In genomic region chr2:114534728-114535084, GRCh38 we compare ENCODE assay signal across 26 cellular contexts.
"Had no signal": no experiment of that assay in that cellular context is flagged by ENCODE, and none has a peak within 500 bp of the region (broad histone marks: within the 10 kb centered on the region; RNA-seq: fewer than 3 reads in every experiment).

No MANE protein-coding gene starts in this region.

- H3K9me3 ChIP-seq: heart left ventricle, mucosa of descending colon, pancreas, prostate gland, right lobe of liver, spleen, thoracic aorta, transverse colon had no signal

- FAIRE-seq: frontal cortex, pancreas, urothelium cell line had no signal

- H3K4me1 ChIP-seq: pancreas, prostate gland, right lobe of liver, spleen, transverse colon had no signal

- H3K36me3 ChIP-seq: heart left ventricle, pancreas, prostate gland, right lobe of liver, spleen, thoracic aorta, transverse colon had no signal

- H3K4me1 Mint-ChIP-seq: naive thymus-derived CD8-positive, alpha-beta T cell; stimulated activated naive CD8-positive, alpha-beta T cell treated with anti-CD3 and anti-CD28 coated beads, Interleukin-15, amount 100 ng/mL, for 72 hours had no signal

- H3K27me3 ChIP-seq: dorsolateral prefrontal cortex, heart left ventricle, pancreas, right lobe of liver, spleen, transverse colon had no signal

- ATAC-seq: esophagus mucosa; left colon; mucosa of descending colon; naive thymus-derived CD8-positive, alpha-beta T cell; stimulated activated memory B cell treated with anti-CD40 and anti-IgM and Interleukin-4, amounts not matched to agents 10 μg/mL and 1 μg/mL and 100 μg/mL, for 72 hours; stimulated activated naive CD8-positive, alpha-beta T cell treated with anti-CD3 and anti-CD28 coated beads, Interleukin-15, amount 100 ng/mL, for 72 hours had no signal

- H3K27ac ChIP-seq: coronary artery, pancreas, prostate gland, right lobe of liver, spleen, thoracic aorta, transverse colon had no signal

- H3K27ac Mint-ChIP-seq: naive thymus-derived CD8-positive, alpha-beta T cell; stimulated activated memory B cell treated with anti-CD40 and anti-IgM and Interleukin-4, amounts not matched to agents 10 μg/mL and 1 μg/mL and 100 μg/mL, for 72 hours; stimulated activated naive CD8-positive, alpha-beta T cell treated with anti-CD3 and anti-CD28 coated beads, Interleukin-15, amount 100 ng/mL, for 72 hours had no signal

- H3K36me3 Mint-ChIP-seq: naive thymus-derived CD8-positive, alpha-beta T cell; stimulated activated memory B cell treated with anti-CD40 and anti-IgM and Interleukin-4, amounts not matched to agents 10 μg/mL and 1 μg/mL and 100 μg/mL, for 72 hours had no signal

- H3K4me3 ChIP-seq: coronary artery, dorsolateral prefrontal cortex, heart left ventricle, mucosa of descending colon, pancreas, prostate gland, right lobe of liver, spleen, thoracic aorta, transverse colon had no signal

- H3K9me3 Mint-ChIP-seq: neural crest cell; stimulated activated memory B cell treated with anti-CD40 and anti-IgM and Interleukin-4, amounts not matched to agents 10 μg/mL and 1 μg/mL and 100 μg/mL, for 72 hours; stimulated activated naive CD8-positive, alpha-beta T cell treated with anti-CD3 and anti-CD28 coated beads, Interleukin-15, amount 100 ng/mL, for 72 hours had no signal

- H3K4me3 Mint-ChIP-seq: naive thymus-derived CD8-positive, alpha-beta T cell; neural crest cell; stimulated activated memory B cell treated with anti-CD40 and anti-IgM and Interleukin-4, amounts not matched to agents 10 μg/mL and 1 μg/mL and 100 μg/mL, for 72 hours; stimulated activated naive CD8-positive, alpha-beta T cell treated with anti-CD3 and anti-CD28 coated beads, Interleukin-15, amount 100 ng/mL, for 72 hours had no signal

- DNase-seq: dorsolateral prefrontal cortex; effector CD8-positive, alpha-beta T cell; heart left ventricle; hippocampal formation; left colon; mammary epithelial cell; mucosa of descending colon; naive thymus-derived CD8-positive, alpha-beta T cell; nucleus accumbens; pancreas; right lobe of liver; spleen; stimulated activated CD4-positive, alpha-beta T cell treated with anti-CD3 and anti-CD28 coated beads, Interleukin-15, amount 100 ng/mL, for 24 hours; stimulated activated CD4-positive, alpha-beta T cell treated with anti-CD3 and anti-CD28 coated beads, Interleukin-1b, Interleukin-23, amount 100 ng/mL, for 48 hours; stimulated activated CD4-positive, alpha-beta T cell treated with anti-CD3 and anti-CD28 coated beads, Interleukin-4, amount 100 ng/mL, for 24 hours; stimulated activated naive CD8-positive, alpha-beta T cell treated with anti-CD3 and anti-CD28 coated beads, Interleukin-15, amount 100 ng/mL, for 72 hours; substantia nigra; transverse colon had no signal
